Comparison of ENCODE assay signal across 16 cellular contexts in the genomic region with DNA sequence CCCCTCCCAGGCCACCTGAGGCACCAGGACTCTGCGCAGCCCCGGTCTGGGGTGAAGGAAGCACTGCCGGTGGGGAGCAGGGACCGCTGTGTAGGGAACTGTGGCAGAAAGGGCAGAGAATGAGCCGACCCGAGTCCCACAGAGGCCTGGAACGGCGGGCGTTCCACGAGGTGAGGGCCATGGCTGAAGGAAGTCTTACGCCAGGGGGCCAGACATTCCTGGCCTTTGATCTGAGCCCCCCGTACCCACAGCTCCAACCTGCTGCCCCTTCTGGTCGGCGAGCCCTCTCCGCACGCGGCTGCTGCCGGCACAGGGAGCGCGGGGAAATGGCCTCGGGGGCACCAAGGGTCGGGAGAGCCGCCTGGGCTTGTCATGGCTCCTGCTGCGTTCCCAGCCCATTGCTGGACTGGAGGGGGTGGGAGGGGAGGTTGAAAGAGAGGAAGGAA. TPM values are rescaled to one million over a fixed set of nuclear protein-coding genes. Genes with fewer than 3 reads are reported as not detected.
A peak's percentile ranks its signal among the peaks of the same experiment; 100 is the strongest.
DNase-seq lines count a peak whose midpoint lies in the region; ATAC-seq lines count a peak whose summit lies in the region.
"Had no signal": no experiment of that assay in that cellular context is flagged by ENCODE, and none has a peak within 500 bp of the region (broad histone marks: within the 10 kb centered on the region; RNA-seq: fewer than 3 reads in every experiment).

No MANE protein-coding gene starts in this region.

- H3K9me3 ChIP-seq in BLaER1 treated with 17β-estradiol and CSF1 and Interleukin-3, amounts not matched to agents 10 nM and 100 nM (replicated peaks in 1 of 11) = peaks cover 0 to 8% (median 0%) of the 10 kb centered on the region in 11 experiments; a peak in 1 of 22 replicates
- no peaks in the 10 kb centered on the region for H3K9me3 ChIP-seq in ectodermal cell (ENCODE audit: control insufficient read depth, low read length)
- H3K9me3 ChIP-seq in HAP-1 = no peaks in the 10 kb centered on the region
- H3K9me3 ChIP-seq: Peyer's patch had no signal

- H3K27ac ChIP-seq in BLaER1 treated with 17β-estradiol and CSF1 and Interleukin-3, amounts not matched to agents 10 nM and 100 nM = no peak overlapping the region
- no peak overlapping the region for H3K27ac ChIP-seq in ectodermal cell (ENCODE audit: insufficient read depth, low read depth, low read length, poor library complexity, severe bottlenecking)
- H3K27ac ChIP-seq: Peyer's patch had no signal

- peak overlapping the region in 1 of 10 donors; percentile 66 for H3K27ac Mint-ChIP-seq in naive thymus-derived CD8-positive, alpha-beta T cell
- H3K27ac Mint-ChIP-seq: activated CD8-positive, alpha-beta memory T cell treated with anti-CD3 and anti-CD28 coated beads, Interleukin-2, amount 10 ng/mL, durations not matched to agents 7 days and 5 days had no signal

- peak overlapping the region in 1 of 10 experiments; percentile 67; a peak in 3 of 20 replicates for H3K4me3 ChIP-seq in BLaER1 treated with 17β-estradiol and CSF1 and Interleukin-3, amounts not matched to agents 10 nM and 100 nM
- H3K4me3 ChIP-seq in H7 (ENCODE audit: insufficient read depth, low read depth, low read length) = peak overlapping the region; percentile 66; the same call in 1 of the 2 replicates
- peak overlapping the region; percentile 40 for H3K4me3 ChIP-seq in ectodermal cell (ENCODE audit: insufficient read depth, low read depth, low read length)
- no peak overlapping the region for H3K4me3 ChIP-seq in HAP-1

- H3K4me2 ChIP-seq in BLaER1 treated with 17β-estradiol and CSF1 and Interleukin-3, amounts not matched to agents 10 nM and 100 nM = peak overlapping the region in 6 of 11 experiments; percentile 70 to 98 (median 87); a peak in 8 of 22 replicates

- POLR2A ChIA-PET in naive thymus-derived CD8-positive, alpha-beta T cell (lab: Charles Lee) = no interaction called here

- peaks cover 16 to 58% (median 29%) of the 10 kb centered on the region in 4 donors for H3K4me1 Mint-ChIP-seq in naive thymus-derived CD8-positive, alpha-beta T cell

- peaks cover 6 to 19% (median 15%) of the 10 kb centered on the region in 10 experiments; a peak in 18 of 20 replicates for H3K4me1 ChIP-seq in BLaER1 treated with 17β-estradiol and CSF1 and Interleukin-3, amounts not matched to agents 10 nM and 100 nM
- H3K4me1 ChIP-seq in ectodermal cell (ENCODE audit: control insufficient read depth, insufficient read depth, low read length) (peaks cover 34% of the 10 kb centered on the region), HAP-1 (no peaks in the 10 kb centered on the region)

- DNase-seq in H7 (peak; percentile 75), HAP-1 (ENCODE audit: low spot score in 2 of 2) (no peak), NCI-H82 (lab: John Stamatoyannopoulos, UW) (no peak)
- DNase-seq in naive thymus-derived CD8-positive, alpha-beta T cell = no peak
- DNase-seq: DMS153, head of caudate nucleus, left ventricle myocardium superior, NCI-H2029, SW 1271 had no signal

- ATAC-seq in naive thymus-derived CD8-positive, alpha-beta T cell = peak in 1 of 2 donors; percentile 29
- ATAC-seq in HG03025 (IDR thresholded peaks at IDR 0.05; ENCODE audit: low FRiP score, unreplicated experiment) (no peak), GM21723 (IDR thresholded peaks at IDR 0.05; ENCODE audit: unreplicated experiment) (no peak)
- ATAC-seq: activated CD8-positive, alpha-beta memory T cell treated with anti-CD3 and anti-CD28 coated beads, Interleukin-2, amount 10 ng/mL, durations not matched to agents 7 days and 5 days; left ventricle myocardium superior had no signal

- 1 to 2% methylated on average over 24 of the region's 24 CpGs for WGBS in ectodermal cell, 2 experiments

- in situ Hi-C loops in HAP-1 (cut with MboI; ENCODE audit: low sequenced_read_pairs) = loop anchor here (10.0 to 25.0 kb wide), 2 partner anchors 45 to 833 kb away; a partner anchor contains a TSS

- H4K20me1 ChIP-seq in BLaER1 treated with 17β-estradiol and CSF1 and Interleukin-3, amounts not matched to agents 10 nM and 100 nM = peaks cover 0 to 59% (median 20%) of the 10 kb centered on the region in 11 experiments; a peak in 16 of 22 replicates

- H3K9me3 Mint-ChIP-seq in naive thymus-derived CD8-positive, alpha-beta T cell = no peaks in the 10 kb centered on the region

- H3K4me3 Mint-ChIP-seq in naive thymus-derived CD8-positive, alpha-beta T cell = peak overlapping the region; percentile 15 to 82 (median 70)

- H3K27me3 Mint-ChIP-seq in naive thymus-derived CD8-positive, alpha-beta T cell = peaks cover 19 to 81% (median 51%) of the 10 kb centered on the region in 5 donors

- H3K27me3 ChIP-seq in BLaER1 treated with 17β-estradiol and CSF1 and Interleukin-3, amounts not matched to agents 10 nM and 100 nM = peaks cover 74 to 83% (median 79%) of the 10 kb centered on the region in 11 experiments
- H3K27me3 ChIP-seq in H7 (ENCODE audit: control insufficient read depth, insufficient read depth, low read length) (peaks cover 35% of the 10 kb centered on the region), ectodermal cell (ENCODE audit: control insufficient read depth, insufficient read depth, low read length, poor library complexity, severe bottlenecking) (peaks cover 84% of the 10 kb centered on the region), HAP-1 (ENCODE audit: low read depth) (peaks cover 9% of the 10 kb centered on the region)

- H3K36me3 Mint-ChIP-seq in naive thymus-derived CD8-positive, alpha-beta T cell = peaks cover 0 to 8% (median 0%) of the 10 kb centered on the region in 3 donors
- H3K36me3 Mint-ChIP-seq: activated CD8-positive, alpha-beta memory T cell treated with anti-CD3 and anti-CD28 coated beads, Interleukin-2, amount 10 ng/mL, durations not matched to agents 7 days and 5 days had no signal

- H3K9ac ChIP-seq in BLaER1 treated with 17β-estradiol and CSF1 and Interleukin-3, amounts not matched to agents 10 nM and 100 nM = no peak overlapping the region

- no peaks in the 10 kb centered on the region for H3K36me3 ChIP-seq in BLaER1 treated with 17β-estradiol and CSF1 and Interleukin-3, amounts not matched to agents 10 nM and 100 nM
- H3K36me3 ChIP-seq in H7 (replicated peaks; ENCODE audit: control insufficient read depth, insufficient read depth, low read length) = no peaks in the 10 kb centered on the region
- H3K36me3 ChIP-seq in ectodermal cell (ENCODE audit: control insufficient read depth, insufficient read depth, low read length) = no peaks in the 10 kb centered on the region
- H3K36me3 ChIP-seq in HAP-1 (replicated peaks) = no peaks in the 10 kb centered on the region
- H3K36me3 ChIP-seq: Peyer's patch had no signal

RNA-seq across cellular contexts. Expression of a gene that starts 1.4 kb away (rescaled TPM):
- total RNA-seq in H7 (2014; rRNA removed; shearing (Covaris generic)) = 29.9 and 31.9 TPM in 2 replicates
- 9.8 TPM for polyA plus RNA-seq in ectodermal cell (2013, experiment 1 of 4)
- polyA plus RNA-seq in ectodermal cell (2013, experiment 2 of 4) = 6.9 TPM
- 8.7 TPM for polyA plus RNA-seq in ectodermal cell (2013, experiment 3 of 4)
- polyA plus RNA-seq in ectodermal cell (2013, experiment 4 of 4) = 9.5 TPM
- total RNA-seq in naive thymus-derived CD8-positive, alpha-beta T cell = not detected
- not detected for polyA plus RNA-seq in naive thymus-derived CD8-positive, alpha-beta T cell
- total RNA-seq: activated CD8-positive, alpha-beta memory T cell treated with anti-CD3 and anti-CD28 coated beads, Interleukin-2, amount 10 ng/mL, durations not matched to agents 7 days and 5 days had no signal

RNA-seq across cellular contexts. Expression of a gene that starts 31.5 kb away (rescaled TPM):
- 0.48 and 0.83 TPM in 2 replicates for total RNA-seq in H7 (2014; rRNA removed; shearing (Covaris generic))
- polyA plus RNA-seq in ectodermal cell (2013, experiment 1 of 4) = 2.7 TPM
- 1.4 TPM for polyA plus RNA-seq in ectodermal cell (2013, experiment 2 of 4)
- 0.59 TPM for polyA plus RNA-seq in ectodermal cell (2013, experiment 3 of 4)
- polyA plus RNA-seq in ectodermal cell (2013, experiment 4 of 4) = 0.85 TPM
- total RNA-seq in naive thymus-derived CD8-positive, alpha-beta T cell = not detected
- not detected for polyA plus RNA-seq in naive thymus-derived CD8-positive, alpha-beta T cell
- total RNA-seq: activated CD8-positive, alpha-beta memory T cell treated with anti-CD3 and anti-CD28 coated beads, Interleukin-2, amount 10 ng/mL, durations not matched to agents 7 days and 5 days; M059J had no signal

Comparison
In these comparisons a context has a peak if more than half of its experiments do, and no peak if none do; other contexts are left out.
1. RNA of a gene that starts 1.4 kb away (total RNA-seq): 29.9 to 31.9 TPM in H7; not detected in naive thymus-derived CD8-positive, alpha-beta T cell; every median in the first group is over 10 times any median in the second.